In the genomic region with DNA sequence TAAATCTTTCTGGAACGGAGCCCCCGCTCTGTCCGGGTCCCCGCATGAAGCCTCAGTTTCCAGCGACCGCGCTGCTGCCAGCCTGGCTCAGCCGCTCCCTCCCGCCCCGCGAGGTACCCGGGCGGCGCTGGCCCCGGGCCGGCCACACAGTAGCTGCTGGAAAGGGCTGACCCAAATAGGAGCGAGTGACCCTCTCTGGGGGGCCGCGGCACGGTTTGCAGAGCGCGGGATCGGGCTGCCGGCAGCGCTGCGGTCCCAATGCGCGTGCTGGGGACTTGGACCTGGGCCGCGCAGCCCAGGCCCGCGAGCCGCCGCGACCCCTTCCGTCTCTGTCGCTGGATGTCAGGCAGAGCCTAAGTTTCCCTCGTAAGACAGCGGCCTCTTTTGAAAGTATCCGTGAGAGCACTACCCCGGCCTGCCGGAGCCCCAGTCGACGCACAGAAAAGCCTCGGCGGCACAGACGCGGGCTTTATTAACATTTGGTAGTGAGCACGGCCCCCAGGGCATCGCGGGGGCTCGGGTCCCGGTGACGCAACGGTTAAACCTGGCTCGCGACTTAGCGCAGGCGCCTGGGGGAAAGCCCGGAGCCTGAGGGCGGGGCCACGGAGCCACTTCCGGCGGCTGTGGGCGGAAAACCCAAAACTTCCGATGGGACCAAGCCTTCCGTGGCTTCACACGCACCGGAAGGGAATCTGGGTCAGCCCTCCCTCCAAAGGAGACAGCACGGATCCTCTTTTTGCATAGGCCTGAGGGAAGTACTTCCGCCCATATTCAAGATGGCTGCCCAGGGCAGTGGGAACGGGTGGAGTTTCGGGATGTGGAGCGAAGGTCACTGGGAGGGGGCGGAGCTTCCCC, we compare ENCODE assay signal across 8 cellular contexts. TPM values are rescaled to one million over a fixed set of nuclear protein-coding genes. Genes with fewer than 3 reads are reported as not detected.
DNase-seq lines count a peak whose midpoint lies in the region; ATAC-seq, FAIRE-seq and TF ChIP-seq lines count a peak whose summit lies in the region.

No MANE protein-coding gene starts in this region.

- POLR2A ChIA-PET in Caco-2 (lab: Charles Lee): interaction anchor here (0.6 to 3.5 kb wide), 8 partner anchors 15 to 99 kb away, joined by 4 to 22 read pairs (median 8); partner anchors contain the start of genes BAD, ESRRA, FKBP2 and PPP1R14B

- peak overlapping the region; percentile 89 for H3K4me3 Mint-ChIP-seq in Caco-2 (ENCODE audit: unreplicated experiment)
- peak overlapping the region; percentile 89 for H3K4me3 Mint-ChIP-seq in activated CD8-positive, alpha-beta memory T cell treated with anti-CD3 and anti-CD28 coated beads, Interleukin-2, amount 10 ng/mL, durations not matched to agents 7 days and 5 days

- H3K4me1 ChIP-seq in Caco-2: peaks cover 21% of the 10 kb centered on the region
- no peaks in the 10 kb centered on the region for H3K4me1 ChIP-seq in endocrine pancreas (ENCODE audit: control insufficient read depth, insufficient read depth, low read length)
- peaks cover 5% of the 10 kb centered on the region for H3K4me1 ChIP-seq in mesendoderm (ENCODE audit: control insufficient read depth, low read depth, low read length)

- TSS peak; percentile 55 for BruUV-seq in Caco-2 (replicated peaks; lab: Mats Ljungman, UMichigan)

- H3K79me2 ChIP-seq in mesendoderm (ENCODE audit: control insufficient read depth, insufficient read depth, low read length): no peaks in the 10 kb centered on the region

- peak overlapping the region; percentile 81 for H3K18ac ChIP-seq in mesendoderm (ENCODE audit: low read length)

- H3K4me3 ChIP-seq in Caco-2 (ENCODE audit: low read depth, low read length): peak overlapping the region; percentile 85
- H3K4me3 ChIP-seq in endocrine pancreas (ENCODE audit: control insufficient read depth, insufficient read depth, low read length): peak overlapping the region; percentile 76
- peak overlapping the region; percentile 85 for H3K4me3 ChIP-seq in mesendoderm (ENCODE audit: low read length)

- H3K4me1 Mint-ChIP-seq in Caco-2 (ENCODE audit: low read depth, unreplicated experiment): peaks cover 17% of the 10 kb centered on the region
- H3K4me1 Mint-ChIP-seq in activated CD8-positive, alpha-beta memory T cell treated with anti-CD3 and anti-CD28 coated beads, Interleukin-2, amount 10 ng/mL, durations not matched to agents 7 days and 5 days: peaks cover 31% of the 10 kb centered on the region

- H3K79me1 ChIP-seq in mesendoderm (ENCODE audit: low read length): no peaks in the 10 kb centered on the region

- H2BK5ac ChIP-seq in mesendoderm (ENCODE audit: low read length): peak overlapping the region; percentile 65

- H4K8ac ChIP-seq in mesendoderm (ENCODE audit: low read depth, low read length): no peak overlapping the region

- peaks cover 73% of the 10 kb centered on the region for H3K36me3 Mint-ChIP-seq in Caco-2 (ENCODE audit: insufficient read depth, unreplicated experiment)
- peaks cover 4% of the 10 kb centered on the region for H3K36me3 Mint-ChIP-seq in activated CD8-positive, alpha-beta memory T cell treated with anti-CD3 and anti-CD28 coated beads, Interleukin-2, amount 10 ng/mL, durations not matched to agents 7 days and 5 days

- H3K9me3 Mint-ChIP-seq in Caco-2 (ENCODE audit: unreplicated experiment): no peaks in the 10 kb centered on the region
- H3K9me3 Mint-ChIP-seq in activated CD8-positive, alpha-beta memory T cell treated with anti-CD3 and anti-CD28 coated beads, Interleukin-2, amount 10 ng/mL, durations not matched to agents 7 days and 5 days (ENCODE audit: low read depth): no peaks in the 10 kb centered on the region

- no peak overlapping the region for H2BK15ac ChIP-seq in mesendoderm (replicated peaks; ENCODE audit: low read depth)

- peak overlapping the region; percentile 14 for H2BK120ac ChIP-seq in mesendoderm (ENCODE audit: low read depth, low read length)

- peak overlapping the region; percentile 94 for H3K4me2 ChIP-seq in mesendoderm (ENCODE audit: low read length)

- peak overlapping the region; percentile 96 for H3K27ac ChIP-seq in mesendoderm (ENCODE audit: low read depth, low read length)

- H3K56ac ChIP-seq in mesendoderm (ENCODE audit: low read length): peak overlapping the region; percentile 97

- H3K27me3 Mint-ChIP-seq in Caco-2 (ENCODE audit: insufficient read depth, unreplicated experiment): no peaks in the 10 kb centered on the region
- no peaks in the 10 kb centered on the region for H3K27me3 Mint-ChIP-seq in activated CD8-positive, alpha-beta memory T cell treated with anti-CD3 and anti-CD28 coated beads, Interleukin-2, amount 10 ng/mL, durations not matched to agents 7 days and 5 days

- peak overlapping the region; percentile 95 for H3K27ac Mint-ChIP-seq in Caco-2 (ENCODE audit: unreplicated experiment)
- peak overlapping the region; percentile 96 for H3K27ac Mint-ChIP-seq in activated CD8-positive, alpha-beta memory T cell treated with anti-CD3 and anti-CD28 coated beads, Interleukin-2, amount 10 ng/mL, durations not matched to agents 7 days and 5 days

- peak overlapping the region; percentile 58 for H3K9ac ChIP-seq in endocrine pancreas (ENCODE audit: control insufficient read depth, insufficient read depth, low read length)
- H3K9ac ChIP-seq in mesendoderm (ENCODE audit: low read length): peak overlapping the region; percentile 93

- no peak for TF ChIP-seq CTCF in Caco-2 (IDR thresholded peaks at IDR 0.05; ENCODE audit: insufficient read depth in 1 of 2, low read depth in 1 of 2, low read length in 1 of 2, severe bottlenecking in 1 of 2, unreplicated experiment in 1 of 2)

- H3K9me3 ChIP-seq in Caco-2 (no peaks in the 10 kb centered on the region), endocrine pancreas (ENCODE audit: control insufficient read depth, low read length) (no peaks in the 10 kb centered on the region)

- H3K4ac ChIP-seq in mesendoderm (ENCODE audit: low read depth, low read length): peak overlapping the region; percentile 74

- H4K5ac ChIP-seq in mesendoderm (ENCODE audit: low read length): no peak overlapping the region

- DNase-seq in Caco-2: peak; percentile 99
- DNase-seq in HTR-8/SVneo (ENCODE audit: insufficient read length, low spot score): peak; percentile 92
- DNase-seq in NOMO-1 treated with DMSO at 0.1 percent for 48 hours (lab: John Stamatoyannopoulos, UW; ENCODE audit: unreplicated experiment): peak; percentile 99
- DNase-seq in activated CD8-positive, alpha-beta memory T cell treated with anti-CD3 and anti-CD28 coated beads, Interleukin-2, amount 10 ng/mL, durations not matched to agents 7 days and 5 days: peak; percentile 98
- peak; percentile 100 for DNase-seq in mesendoderm
- DNase-seq in stimulated activated CD8-positive, alpha-beta memory T cell treated with anti-CD3 and anti-CD28 coated beads, Interleukin-12 subunit alpha, Interleukin-12 subunit beta, amount 100 ng/mL, for 4 hours (ENCODE audit: low read depth): peak; percentile 97

- FAIRE-seq in HTR-8/SVneo (lab: Jason Lieb, UNC): no peak

- no peak overlapping the region for H3K23ac ChIP-seq in mesendoderm (ENCODE audit: low read length)

- intact Hi-C loops in Caco-2 (cut with micrococcal nuclease; ENCODE audit: unreplicated experiment): loop anchor here (1.0 to 5.0 kb wide), 5 partner anchors 15 to 88 kb away; partner anchors contain the start of genes BAD, ESRRA, PLCB3 and RPS6KA4

- CTCF ChIA-PET in Caco-2 (lab: Charles Lee): interaction anchor here (0.7 to 3.8 kb wide), 9 partner anchors 9 to 85 kb away, joined by 3 to 34 read pairs (median 12); partner anchors contain the start of genes BAD, CATSPERZ, GPR137 and PLCB3
- CTCF ChIA-PET in activated CD8-positive, alpha-beta memory T cell treated with anti-CD3 and anti-CD28 coated beads, Interleukin-2, amount 10 ng/mL, durations not matched to agents 7 days and 5 days (lab: Charles Lee): interaction anchor here (1.0 to 6.1 kb wide), 15 partner anchors 15 to 84 kb away, joined by 3 to 104 read pairs (median 7); partner anchors contain the start of genes BAD, CATSPERZ, ESRRA and FERMT3

- H2AK5ac ChIP-seq in mesendoderm (ENCODE audit: low read length): no peak overlapping the region

- H3K36me3 ChIP-seq in Caco-2 (ENCODE audit: control insufficient read depth, insufficient read depth, low read length) (peaks cover 2% of the 10 kb centered on the region), endocrine pancreas (ENCODE audit: control insufficient read depth, insufficient read depth, low read length) (no peaks in the 10 kb centered on the region), mesendoderm (ENCODE audit: control insufficient read depth, insufficient read depth, low read length) (peaks cover 2% of the 10 kb centered on the region)

- no CpG with 5 or more reads among the region's 75 CpGs for WGBS in mesendoderm (ENCODE audit: extremely low coverage, insufficient coverage, low lambda C conversion rate)

- H3K27me3 ChIP-seq in Caco-2 (replicated peaks; ENCODE audit: control insufficient read depth, insufficient read depth, low read length) (no peaks in the 10 kb centered on the region), endocrine pancreas (ENCODE audit: control insufficient read depth, insufficient read depth, low read length) (no peaks in the 10 kb centered on the region), mesendoderm (ENCODE audit: insufficient read depth, low read length, poor library complexity) (no peaks in the 10 kb centered on the region)

- ATAC-seq in GM21381 (IDR thresholded peaks at IDR 0.05; ENCODE audit: unreplicated experiment): peak; percentile 60
- ATAC-seq in activated CD8-positive, alpha-beta memory T cell treated with anti-CD3 and anti-CD28 coated beads, Interleukin-2, amount 10 ng/mL, durations not matched to agents 7 days and 5 days: peak; percentile 71

RNA-seq across cellular contexts. Expression of gene BAD, which starts 14.9 kb away (rescaled TPM):
- total RNA-seq in Caco-2 (2022): 50.5 and 51.6 TPM in 2 replicates
- total RNA-seq in activated CD8-positive, alpha-beta memory T cell treated with anti-CD3 and anti-CD28 coated beads, Interleukin-2, amount 10 ng/mL, durations not matched to agents 7 days and 5 days: 10 to 100 TPM; 35.6 to 36.1 TPM
- 18.3 TPM for polyA plus RNA-seq in mesendoderm (2013, experiment 1 of 2)
- 18.3 TPM for polyA plus RNA-seq in mesendoderm (2013, experiment 2 of 2)

RNA-seq across cellular contexts. Expression of gene GPR137, which starts 16.0 kb away (rescaled TPM):
- total RNA-seq in Caco-2 (2022): 52.2 and 58.5 TPM in 2 replicates
- 10 to 100 TPM; 32.9 to 46.0 TPM for total RNA-seq in activated CD8-positive, alpha-beta memory T cell treated with anti-CD3 and anti-CD28 coated beads, Interleukin-2, amount 10 ng/mL, durations not matched to agents 7 days and 5 days
- 15.4 TPM for polyA plus RNA-seq in mesendoderm (2013, experiment 1 of 2)
- polyA plus RNA-seq in mesendoderm (2013, experiment 2 of 2): 16.1 TPM

RNA-seq across cellular contexts. Expression of gene PLCB3, which starts 18.3 kb away (rescaled TPM):
- 37.5 and 40.6 TPM in 2 replicates for total RNA-seq in Caco-2 (2022)
- total RNA-seq in activated CD8-positive, alpha-beta memory T cell treated with anti-CD3 and anti-CD28 coated beads, Interleukin-2, amount 10 ng/mL, durations not matched to agents 7 days and 5 days: 10 to 100 TPM; 18.1 to 20.4 TPM
- 39.7 TPM for polyA plus RNA-seq in mesendoderm (2013, experiment 1 of 2)
- polyA plus RNA-seq in mesendoderm (2013, experiment 2 of 2): 40.7 TPM

RNA-seq across cellular contexts. Expression of gene KCNK4, which starts 21.5 kb away (rescaled TPM):
- total RNA-seq in Caco-2 (2022): not detected in 2 replicates
- total RNA-seq in activated CD8-positive, alpha-beta memory T cell treated with anti-CD3 and anti-CD28 coated beads, Interleukin-2, amount 10 ng/mL, durations not matched to agents 7 days and 5 days: under 1 TPM in 1 of 2 experiments, not detected in 1; 0.29 TPM
- not detected for polyA plus RNA-seq in mesendoderm (2013, experiment 1 of 2)
- 0.03 TPM for polyA plus RNA-seq in mesendoderm (2013, experiment 2 of 2)

RNA-seq across cellular contexts. Expression of gene PPP1R14B, which starts 22.9 kb away (rescaled TPM):
- 162 and 185 TPM in 2 replicates for total RNA-seq in Caco-2 (2022)
- total RNA-seq in activated CD8-positive, alpha-beta memory T cell treated with anti-CD3 and anti-CD28 coated beads, Interleukin-2, amount 10 ng/mL, durations not matched to agents 7 days and 5 days: 100 to 1,000 TPM; 142 to 177 TPM
- polyA plus RNA-seq in mesendoderm (2013, experiment 1 of 2): 546 TPM
- 550 TPM for polyA plus RNA-seq in mesendoderm (2013, experiment 2 of 2)

Comparison
In these comparisons a context has a peak if more than half of its experiments do, and no peak if none do; other contexts are left out.
1. Peak in every context shown above with its lines: DNase-seq, ATAC-seq, H3K4me3 ChIP-seq and H3K27ac ChIP-seq.